ENCODE assay signal across 17 cellular contexts in genomic region chr10:79611193-79611976, GRCh38. TPM values are rescaled to one million over a fixed set of nuclear protein-coding genes. Genes with fewer than 3 reads are reported as not detected.
DNase-seq lines count a peak whose midpoint lies in the region; ATAC-seq and TF ChIP-seq lines count a peak whose summit lies in the region.
"Not testable (repeated sequence)": the region's sequence is repeated elsewhere in the genome, so short reads cannot be mapped to it uniquely, and the experiment has no call there.
"Had no signal": no experiment of that assay in that cellular context is flagged by ENCODE, and none has a peak within 500 bp of the region (broad histone marks: within the 10 kb centered on the region; RNA-seq: fewer than 3 reads in every experiment).

No MANE protein-coding gene starts in this region.

- intact Hi-C loops in aorta (cut with DNase I), result not testable (repeated sequence)

- ATAC-seq in RWPE2 (ENCODE audit: low read depth) (peak; percentile 41; the same call in 1 of the 3 replicates), aorta (ENCODE audit: low FRiP score) (peak; percentile 55)

- not testable (repeated sequence) for H4K20me1 ChIP-seq in BLaER1

- H3K18ac ChIP-seq in mesenchymal stem cell (ENCODE audit: low read depth in 1 of 2, low read length in 2 of 2), result not testable (repeated sequence)

- peaks cover 10% of the 10 kb centered on the region for H3K4me1 ChIP-seq in BLaER1
- not testable (repeated sequence) for H3K4me1 ChIP-seq in RWPE2 (ENCODE audit: insufficient read depth, poor library complexity, severe bottlenecking); mesenchymal stem cell (ENCODE audit: control insufficient read depth, insufficient read depth, low read depth, low read length); aorta (ENCODE audit: control insufficient read depth in 1 of 2, insufficient read depth in 2 of 2, low read length in 2 of 2)

- H2AK5ac ChIP-seq in mesenchymal stem cell (ENCODE audit: low read length, severe bottlenecking), result not testable (repeated sequence)

- H3K4me3 ChIP-seq in BLaER1; RWPE2 (ENCODE audit: severe bottlenecking); mesenchymal stem cell (ENCODE audit: insufficient read depth in 1 of 2, low read depth in 1 of 2, low read length in 2 of 2); aorta (ENCODE audit: low read length in 2 of 2): not testable (repeated sequence)

- H3K9me3 ChIP-seq in BLaER1; RWPE2 (ENCODE audit: severe bottlenecking); mesenchymal stem cell (ENCODE audit: control insufficient read depth, low read length); aorta (ENCODE audit: control insufficient read depth, low read length): not testable (repeated sequence)

- WGBS in mesenchymal stem cell, result 83% methylated on average over 16 of the region's 18 CpGs
- whole genome bisulfite sequencing in aorta, 2 donors, result 82 to 85% methylated on average over 18 of the region's 18 CpGs

- DNase-seq in G401 (ENCODE audit: low spot score) (peak; percentile 82), LHCN-M2 (ENCODE audit: low read depth) (peak; percentile 1), cerebellar cortex (ENCODE audit: low spot score) (peak; percentile 78), hepatic stellate cell (ENCODE audit: low spot score) (peak; percentile 12), mesenchymal stem cell (peak; percentile 3)
- DNase-seq in RWPE2 (ENCODE audit: low spot score); aorta: not testable (repeated sequence)

- not testable (repeated sequence) for H4K91ac ChIP-seq in mesenchymal stem cell (ENCODE audit: low read length)

- not testable (repeated sequence) for H2BK12ac ChIP-seq in mesenchymal stem cell (ENCODE audit: low read length in 2 of 2)

- H3K4me2 ChIP-seq in BLaER1, result peak overlapping the region; percentile 47
- H3K4me2 ChIP-seq in mesenchymal stem cell (ENCODE audit: low read length, poor library complexity, severe bottlenecking), result not testable (repeated sequence)

- H2BK120ac ChIP-seq in mesenchymal stem cell (ENCODE audit: low read depth, low read length), result not testable (repeated sequence)

- not testable (repeated sequence) for H3K4ac ChIP-seq in mesenchymal stem cell (ENCODE audit: low read depth in 1 of 2, low read length in 2 of 2)

- not testable (repeated sequence) for TF ChIP-seq CTCF in RWPE2 (IDR thresholded peaks at IDR 0.05; ENCODE audit: poor library complexity, severe bottlenecking)

- not testable (repeated sequence) for H3K27me3 ChIP-seq in BLaER1; RWPE2 (ENCODE audit: insufficient read depth, poor library complexity, severe bottlenecking); aorta (ENCODE audit: control insufficient read depth in 1 of 2, insufficient read depth in 2 of 2, low read length in 1 of 2)
- peaks cover 22 to 36% of the 10 kb centered on the region in 2 experiments for H3K27me3 ChIP-seq in mesenchymal stem cell (ENCODE audit: control insufficient read depth in 1 of 2, insufficient read depth in 1 of 2, low read length in 2 of 2)

- H3K23ac ChIP-seq in mesenchymal stem cell (ENCODE audit: low read length in 2 of 2), result not testable (repeated sequence)

- H4K8ac ChIP-seq in mesenchymal stem cell (ENCODE audit: low read length), result not testable (repeated sequence)

- H3K36me3 ChIP-seq in BLaER1; RWPE2 (ENCODE audit: low read depth); mesenchymal stem cell (ENCODE audit: control insufficient read depth in 1 of 2, insufficient read depth in 2 of 2, low read depth in 1 of 2, low read length in 2 of 2); aorta (ENCODE audit: control insufficient read depth in 1 of 2, insufficient read depth in 2 of 2, low read length in 1 of 2): not testable (repeated sequence)

- not testable (repeated sequence) for H3K79me1 ChIP-seq in mesenchymal stem cell (replicated peaks; ENCODE audit: low read length, poor library complexity, severe bottlenecking)

- H2AFZ ChIP-seq in mesenchymal stem cell (ENCODE audit: low read depth, low read length), result not testable (repeated sequence)

- in situ Hi-C loops in G401 (cut with HindIII; ENCODE audit: low sequenced_read_pairs), result not testable (repeated sequence)

- H3K27ac ChIP-seq in BLaER1; RWPE2 (ENCODE audit: poor library complexity, severe bottlenecking); mesenchymal stem cell (ENCODE audit: low read length, poor library complexity, severe bottlenecking); aorta (ENCODE audit: low read depth in 1 of 2, low read length in 2 of 2): not testable (repeated sequence)

- H3K14ac ChIP-seq in mesenchymal stem cell (ENCODE audit: low read length in 2 of 2), result not testable (repeated sequence)

- H3K9ac ChIP-seq in BLaER1; mesenchymal stem cell (ENCODE audit: low read length): not testable (repeated sequence)

- H2BK15ac ChIP-seq in mesenchymal stem cell (ENCODE audit: low read depth, poor library complexity, severe bottlenecking), result not testable (repeated sequence)

- not testable (repeated sequence) for H2BK5ac ChIP-seq in mesenchymal stem cell (ENCODE audit: low read depth, low read length, poor library complexity, severe bottlenecking)

RNA-seq across cellular contexts. Expression of gene SFTPA1, which starts 0.6 kb away (rescaled TPM):
- not detected in 2 replicates for total RNA-seq in G401 (2014; rRNA removed; shearing (Covaris generic))
- total RNA-seq in LHCN-M2 (2014; rRNA removed), result not detected in 2 replicates
- not detected for polyA plus RNA-seq in LHCN-M2 (2012)
- not detected for polyA plus RNA-seq in mesenchymal stem cell (2013, experiment 1 of 2)
- polyA plus RNA-seq in mesenchymal stem cell (2013, experiment 2 of 2), result not detected
- 1 to 10 TPM in 1 of 2 donors, not detected in 1; 1.7 TPM for total RNA-seq in aorta
- polyA plus RNA-seq in aorta, result 1 to 10 TPM in 1 of 2 donors, under 1 TPM in 1; 0.59 to 4.4 TPM
- total RNA-seq: activated B cell treated with CpG ODN at 0.5 μM for 24 hours; activated CD4-positive, alpha-beta T cell treated with anti-CD3 and anti-CD28 coated beads, Interleukin-2, amount 10 ng/mL, durations not matched to agents 7 days and 5 days; activated CD8-positive, alpha-beta memory T cell treated with anti-CD3 and anti-CD28 coated beads for 36 hours; cardiac muscle cell; H1; left colon; myocyte; temporal lobe; urinary bladder had no signal
- polyA plus RNA-seq: cardiac muscle cell, H1, urinary bladder had no signal

RNA-seq across cellular contexts. Expression of gene SFTPA2, which starts 51.2 kb away (rescaled TPM):
- not detected in 2 replicates for total RNA-seq in G401 (2014; rRNA removed; shearing (Covaris generic))
- total RNA-seq in LHCN-M2 (2014; rRNA removed) (not detected in 2 replicates), aorta (1 to 10 TPM in 1 of 2 donors, not detected in 1; 1.6 TPM)
- polyA plus RNA-seq in LHCN-M2 (2012), result not detected
- not detected for polyA plus RNA-seq in mesenchymal stem cell (2013, experiment 1 of 2)
- polyA plus RNA-seq in mesenchymal stem cell (2013, experiment 2 of 2), result 0.01 TPM
- polyA plus RNA-seq in aorta, result 10 to 100 TPM in 1 of 2 donors, under 1 TPM in 1; 0.77 to 13.0 TPM
- total RNA-seq: activated B cell treated with CpG ODN at 0.5 μM for 24 hours; activated CD4-positive, alpha-beta T cell treated with anti-CD3 and anti-CD28 coated beads, Interleukin-2, amount 10 ng/mL, durations not matched to agents 7 days and 5 days; activated CD8-positive, alpha-beta memory T cell treated with anti-CD3 and anti-CD28 coated beads for 36 hours; H1; urinary bladder had no signal
- polyA plus RNA-seq: cardiac muscle cell, H1 had no signal
